34 cellular contexts compared by ENCODE assay signal in the genomic region with DNA sequence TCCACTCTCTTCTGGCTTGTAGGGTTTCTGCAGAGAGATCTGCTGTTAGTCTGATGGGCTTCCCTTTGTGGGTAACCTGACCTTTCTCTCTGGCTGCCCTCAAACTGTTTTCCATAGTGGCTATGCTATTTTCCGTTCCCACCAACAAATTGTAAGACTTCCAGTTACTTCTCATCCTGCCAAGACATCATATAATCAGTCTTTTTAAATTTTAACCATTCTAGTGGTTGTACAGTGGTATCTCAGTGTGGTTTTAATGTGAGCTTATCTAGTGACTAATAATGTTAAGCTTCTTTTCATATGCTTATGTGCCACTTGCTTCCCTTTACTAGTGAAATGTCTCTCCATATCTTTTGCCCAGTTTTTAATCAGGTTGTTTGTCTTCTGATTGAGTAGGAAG. TPM values are rescaled to one million over a fixed set of nuclear protein-coding genes. Genes with fewer than 3 reads are reported as not detected.
"Had no signal": no experiment of that assay in that cellular context is flagged by ENCODE, and none has a peak within 500 bp of the region (broad histone marks: within the 10 kb centered on the region; RNA-seq: fewer than 3 reads in every experiment).

No MANE protein-coding gene starts in this region.

- H3K4me3 ChIP-seq: adrenal gland, breast epithelium, SJCRH30 had no signal

- H3K4me3 Mint-ChIP-seq: activated B cell treated with CpG ODN at 0.5 μM for 24 hours; activated CD4-positive, alpha-beta memory T cell treated with anti-CD3 and anti-CD28 coated beads for 36 hours; activated CD4-positive, alpha-beta T cell treated with anti-CD3 and anti-CD28 coated beads, Interleukin-2, amount 10 ng/mL, durations not matched to agents 7 days and 5 days; activated naive CD4-positive, alpha-beta T cell treated with anti-CD3 and anti-CD28 coated beads for 36 hours; activated naive CD8-positive, alpha-beta T cell; activated T-helper 17 cell treated with anti-CD3 and anti-CD28 coated beads, Interleukin-2, amount 50 U/mL, for 72 hours; T-helper 2 cell treated with Interferon-gamma antibody and Interleukin-4, amounts not matched to agents 5 μg/mL and 100 μg/mL, for 36 hours had no signal

- H3K9me3 ChIP-seq: adrenal gland, SJCRH30, SK-N-SH had no signal

- H3K4me1 Mint-ChIP-seq: activated B cell treated with CpG ODN at 0.5 μM for 24 hours; activated CD4-positive, alpha-beta T cell treated with anti-CD3 and anti-CD28 coated beads, Interleukin-2, amount 10 ng/mL, durations not matched to agents 7 days and 5 days; activated T-helper 17 cell treated with anti-CD3 and anti-CD28 coated beads, Interleukin-2, amount 50 U/mL, for 72 hours had no signal

- H3K36me3 ChIP-seq: adrenal gland, breast epithelium, SJCRH30 had no signal

- H3K4me2 ChIP-seq: SK-N-SH had no signal

- H3K27ac Mint-ChIP-seq: activated B cell treated with CpG ODN at 0.5 μM for 24 hours; activated CD4-positive, alpha-beta memory T cell treated with anti-CD3 and anti-CD28 coated beads for 36 hours; activated CD4-positive, alpha-beta T cell treated with anti-CD3 and anti-CD28 coated beads, Interleukin-2, amount 10 ng/mL, durations not matched to agents 7 days and 5 days; activated naive CD4-positive, alpha-beta T cell treated with anti-CD3 and anti-CD28 coated beads for 36 hours; activated naive CD8-positive, alpha-beta T cell; activated T-helper 17 cell treated with anti-CD3 and anti-CD28 coated beads, Interleukin-2, amount 50 U/mL, for 72 hours; T-helper 2 cell treated with Interferon-gamma antibody and Interleukin-4, amounts not matched to agents 5 μg/mL and 100 μg/mL, for 36 hours had no signal

- H3K27me3 ChIP-seq: adrenal gland, breast epithelium, SJCRH30 had no signal

- H3K9me3 Mint-ChIP-seq: activated CD4-positive, alpha-beta T cell treated with anti-CD3 and anti-CD28 coated beads, Interleukin-2, amount 10 ng/mL, durations not matched to agents 7 days and 5 days; activated naive CD4-positive, alpha-beta T cell treated with anti-CD3 and anti-CD28 coated beads for 36 hours; activated T-helper 17 cell treated with anti-CD3 and anti-CD28 coated beads, Interleukin-2, amount 50 U/mL, for 72 hours; T-helper 2 cell treated with Interferon-gamma antibody and Interleukin-4, amounts not matched to agents 5 μg/mL and 100 μg/mL, for 36 hours had no signal

- DNase-seq: activated B cell treated with CpG ODN at 0.5 μM for 24 hours; activated CD4-positive, alpha-beta memory T cell treated with anti-CD3 and anti-CD28 coated beads for 36 hours; activated CD4-positive, alpha-beta T cell treated with anti-CD3 and anti-CD28 coated beads for 1 hour; activated CD4-positive, alpha-beta T cell treated with anti-CD3 and anti-CD28 coated beads, Interleukin-2, amount 10 ng/mL, durations not matched to agents 7 days and 5 days; activated gamma-delta T cell; activated naive CD4-positive, alpha-beta T cell treated with anti-CD3 and anti-CD28 coated beads for 36 hours; activated T-cell treated with anti-CD3 and anti-CD28 coated beads for 4 hours; activated T-cell treated with anti-CD3 and anti-CD28 coated beads, Interleukin-2, amount 50 U/mL, for 48 hours; adrenal gland; aorta; caudate nucleus; IMR-90; KBM-7; NCI-H1092; NCI-H1417; NCI-H1930; NCI-H2107; NCI-H2171 treated with DMSO at 0.1 percent for 48 hours; NCI-H226; NCI-H526 treated with DMSO at 0.1 percent for 48 hours; NK-92 treated with Interleukin-12 subunit alpha and Interleukin-12 subunit beta, amount 100 ng/mL, for 24 hours; OCI-M1; Right ventricle myocardium superior; SJCRH30; SK-N-SH; SW 1271 had no signal

- H3K36me3 Mint-ChIP-seq: activated CD4-positive, alpha-beta memory T cell treated with anti-CD3 and anti-CD28 coated beads for 36 hours; activated naive CD8-positive, alpha-beta T cell had no signal

- H3K27ac ChIP-seq: adrenal gland, breast epithelium, RWPE1, SJCRH30 had no signal

- H3K4me1 ChIP-seq: adrenal gland, breast epithelium, SJCRH30 had no signal

- H3K9ac ChIP-seq: SK-N-SH had no signal

RNA-seq across cellular contexts. Expression of a gene that starts 13.6 kb away (rescaled TPM):
- total RNA-seq: activated B cell treated with CpG ODN at 0.5 μM for 24 hours; activated CD4-positive, alpha-beta memory T cell treated with anti-CD3 and anti-CD28 coated beads for 36 hours; activated CD4-positive, alpha-beta T cell treated with anti-CD3 and anti-CD28 coated beads, Interleukin-2, amount 10 ng/mL, durations not matched to agents 7 days and 5 days; activated CD8-positive, alpha-beta memory T cell treated with anti-CD3 and anti-CD28 coated beads for 36 hours; activated naive CD4-positive, alpha-beta T cell treated with anti-CD3 and anti-CD28 coated beads for 36 hours; activated T-helper 17 cell treated with anti-CD3 and anti-CD28 coated beads, Interleukin-2, amount 50 U/mL, for 72 hours; IMR-90; NCI-H460; Right ventricle myocardium superior; SJCRH30; T-helper 1 cell treated with Interleukin-12 subunit alpha and Interleukin-12 subunit beta and Interleukin-4 antibody, amounts not matched to agents 30 ng/mL and 1 ng/mL, for 36 hours had no signal
- polyA plus RNA-seq: IMR-90 had no signal
